Comparison of ENCODE assay signal across 17 cellular contexts in genomic region chr20:50630578-50631263, GRCh38.
DNase-seq lines count a peak whose midpoint lies in the region; ATAC-seq and TF ChIP-seq lines count a peak whose summit lies in the region.
"Had no signal": no experiment of that assay in that cellular context is flagged by ENCODE, and none has a peak within 500 bp of the region (broad histone marks: within the 10 kb centered on the region; RNA-seq: fewer than 3 reads in every experiment).

No MANE protein-coding gene starts in this region.

- H2BK12ac ChIP-seq in trophoblast cell (ENCODE audit: low read length) = peak overlapping the region; percentile 34

- H3K9me3 Mint-ChIP-seq in MCF 10A (ENCODE audit: unreplicated experiment) = no peaks in the 10 kb centered on the region
- H3K9me3 Mint-ChIP-seq: GM23338 had no signal

- H3K79me2 ChIP-seq in mammary epithelial cell (ENCODE audit: insufficient read depth, low read length) (no peaks in the 10 kb centered on the region), trophoblast cell (ENCODE audit: control insufficient read depth, insufficient read depth, low read length, poor library complexity) (peaks cover 2% of the 10 kb centered on the region)

- H2BK5ac ChIP-seq in IMR-90 (ENCODE audit: low read depth, low read length, poor library complexity, severe bottlenecking) (no peak overlapping the region), trophoblast cell (ENCODE audit: low read depth, low read length, poor library complexity) (no peak overlapping the region)

- ATAC-seq in IMR-90 (ENCODE audit: low read depth) (no peak), GM18909 (IDR thresholded peaks at IDR 0.05; ENCODE audit: poor library complexity, unreplicated experiment) (no peak), GM18519 (IDR thresholded peaks at IDR 0.05; ENCODE audit: low FRiP score, unreplicated experiment) (no peak)
- ATAC-seq: GM12878, GM23338, Right ventricle myocardium inferior had no signal

- intact Hi-C loops in MCF 10A (cut with micrococcal nuclease) = no loop called here
- intact Hi-C loops in mammary epithelial cell (cut with micrococcal nuclease) = no loop called here
- intact Hi-C loops in IMR-90 (cut with micrococcal nuclease) = no loop called here

- TF ChIP-seq CTCF in MCF 10A (IDR thresholded peaks at IDR 0.05; ENCODE audit: unreplicated experiment) (no peak), mammary epithelial cell (conservative IDR thresholded peaks at IDR 0.05 in 1 of 2, IDR thresholded peaks at IDR 0.05 in 1 of 2; ENCODE audit: extremely low read depth in 1 of 2, insufficient read depth in 1 of 2, low read depth in 1 of 2, low read length in 2 of 2) (no peak), IMR-90 (conservative IDR thresholded peaks at IDR 0.05; ENCODE audit: low read depth, low read length) (no peak)

- no peak overlapping the region for H3K4me3 Mint-ChIP-seq in MCF 10A (ENCODE audit: unreplicated experiment)
- H3K4me3 Mint-ChIP-seq: GM23338 had no signal

- H3K9ac ChIP-seq in mammary epithelial cell (ENCODE audit: insufficient read depth, low read length) = no peak overlapping the region
- no peak overlapping the region for H3K9ac ChIP-seq in IMR-90 (ENCODE audit: low read depth, low read length)
- H3K9ac ChIP-seq in iPS-15b (ENCODE audit: low read depth, low read length) = peak overlapping the region; percentile 8
- H3K9ac ChIP-seq in trophoblast cell (ENCODE audit: low read length) = no peak overlapping the region

- H3K79me1 ChIP-seq in IMR-90 (ENCODE audit: low read depth in 1 of 2, low read length in 2 of 2) = peaks cover 4 to 37% of the 10 kb centered on the region in 2 experiments; a peak in 3 of 4 replicates
- H3K79me1 ChIP-seq in trophoblast cell (ENCODE audit: low read length) = peaks cover 2% of the 10 kb centered on the region

- H3K14ac ChIP-seq in IMR-90 (replicated peaks; ENCODE audit: low read depth, low read length) (no peak overlapping the region), trophoblast cell (ENCODE audit: low read length) (peak overlapping the region; percentile 26)

- H3K4me3 ChIP-seq in mammary epithelial cell (replicated peaks in 1 of 3; ENCODE audit: insufficient read depth in 1 of 3, low read depth in 2 of 3, low read length in 3 of 3) (no peak overlapping the region), IMR-90 (ENCODE audit: insufficient read depth, low read depth, low read length) (no peak overlapping the region), iPS-15b (ENCODE audit: low read depth, low read length) (no peak overlapping the region), trophoblast cell (ENCODE audit: low read depth, low read length) (no peak overlapping the region), SJCRH30 (no peak overlapping the region)
- H3K4me3 ChIP-seq: GM12878, GM23338 had no signal

- no peak overlapping the region for H3K27ac ChIP-seq in mammary epithelial cell (ENCODE audit: insufficient read depth, low read depth, low read length)
- no peak overlapping the region for H3K27ac ChIP-seq in IMR-90 (ENCODE audit: insufficient read depth, low read length)
- H3K27ac ChIP-seq in trophoblast cell (ENCODE audit: low read depth, low read length) = no peak overlapping the region
- no peak overlapping the region for H3K27ac ChIP-seq in SJCRH30
- H3K27ac ChIP-seq: HL-60 had no signal

- TF ChIP-seq POLR2A in IMR-90 (IDR thresholded peaks at IDR 0.05; ENCODE audit: low read depth, low read length) = no peak

- H2BK120ac ChIP-seq in IMR-90 (ENCODE audit: low read depth, low read length) (no peak overlapping the region; the same call in 1 of the 2 replicates), trophoblast cell (ENCODE audit: insufficient read depth, low read length, poor library complexity) (no peak overlapping the region)

- no peak overlapping the region for H3K18ac ChIP-seq in IMR-90 (ENCODE audit: low read depth, low read length)
- no peak overlapping the region for H3K18ac ChIP-seq in trophoblast cell (ENCODE audit: low read length)

- H4K5ac ChIP-seq in IMR-90 (ENCODE audit: low read depth, low read length) = no peak overlapping the region

- no peak overlapping the region for H3K4me2 ChIP-seq in mammary epithelial cell (ENCODE audit: insufficient read depth, low read depth, low read length)
- no peak overlapping the region for H3K4me2 ChIP-seq in IMR-90 (ENCODE audit: low read depth, low read length)
- H3K4me2 ChIP-seq in trophoblast cell (ENCODE audit: low read length) = no peak overlapping the region
- H3K4me2 ChIP-seq: GM23338 had no signal

- H3K9me1 ChIP-seq in IMR-90 (ENCODE audit: insufficient read depth, low read length) = peaks cover 4% of the 10 kb centered on the region

- H2AFZ ChIP-seq in mammary epithelial cell (ENCODE audit: low read depth, low read length) (no peak overlapping the region), IMR-90 (replicated peaks; ENCODE audit: low read length, poor library complexity) (no peak overlapping the region), trophoblast cell (ENCODE audit: insufficient read depth, low read length, poor library complexity) (no peak overlapping the region)
- H2AFZ ChIP-seq: GM23338 had no signal

- H3K23ac ChIP-seq in IMR-90 (ENCODE audit: low read depth, low read length) (no peak overlapping the region), trophoblast cell (ENCODE audit: low read length) (no peak overlapping the region)

- H3K36me3 Mint-ChIP-seq in MCF 10A (ENCODE audit: insufficient read depth, unreplicated experiment) = no peaks in the 10 kb centered on the region

- H3K27me3 Mint-ChIP-seq in MCF 10A (ENCODE audit: insufficient read depth, unreplicated experiment) = no peaks in the 10 kb centered on the region

- peak overlapping the region; percentile 55; the same call in 1 of the 2 replicates for H4K91ac ChIP-seq in IMR-90 (ENCODE audit: insufficient read depth, low read depth, low read length)
- H4K91ac ChIP-seq in trophoblast cell (ENCODE audit: low read depth, low read length) = peak overlapping the region; percentile 29

- H2BK15ac ChIP-seq in IMR-90 (ENCODE audit: low read depth, low read length) = no peak overlapping the region

- H3K4me1 ChIP-seq in mammary epithelial cell (ENCODE audit: insufficient read depth, low read length) = peaks cover 13% of the 10 kb centered on the region
- H3K4me1 ChIP-seq in IMR-90 (ENCODE audit: control insufficient read depth, insufficient read depth, low read length) = peaks cover 9% of the 10 kb centered on the region; the same call in 1 of the 2 replicates
- peaks cover 2% of the 10 kb centered on the region for H3K4me1 ChIP-seq in iPS-15b (ENCODE audit: control insufficient read depth, insufficient read depth, low read length)
- H3K4me1 ChIP-seq in trophoblast cell (ENCODE audit: control insufficient read depth in 1 of 2, insufficient read depth in 2 of 2, low read length in 2 of 2) = peaks cover 19 to 20% of the 10 kb centered on the region in 2 experiments
- H3K4me1 ChIP-seq in SJCRH30 = peaks cover 19% of the 10 kb centered on the region

- POLR2A ChIA-PET in MCF 10A (lab: Yijun Ruan, JAX) = interaction anchor here (0.6 to 1.0 kb wide), 3 partner anchors 15 to 168 kb away, joined by 3 to 5 read pairs (median 4); no protein-coding TSS in a partner anchor
- POLR2A ChIA-PET in IMR-90 (lab: Charles Lee; ENCODE audit: unreplicated experiment) = no interaction called here

- H4K20me1 ChIP-seq in mammary epithelial cell (ENCODE audit: insufficient read depth, low read length) (no peaks in the 10 kb centered on the region), IMR-90 (ENCODE audit: insufficient read depth, low read length) (no peaks in the 10 kb centered on the region)

- H3K36me3 ChIP-seq in mammary epithelial cell (ENCODE audit: insufficient read depth, low read length) (no peaks in the 10 kb centered on the region), IMR-90 (ENCODE audit: control insufficient read depth, insufficient read depth, low read length) (no peaks in the 10 kb centered on the region), iPS-15b (ENCODE audit: control insufficient read depth, insufficient read depth, low read length) (no peaks in the 10 kb centered on the region), trophoblast cell (ENCODE audit: control insufficient read depth in 1 of 2, insufficient read depth in 2 of 2, low read length in 2 of 2) (no peaks in the 10 kb centered on the region), SJCRH30 (no peaks in the 10 kb centered on the region)

- H2AK9ac ChIP-seq in IMR-90 (replicated peaks; ENCODE audit: low read depth, low read length, poor library complexity) = no peak overlapping the region

- no peaks in the 10 kb centered on the region for H3K27me3 ChIP-seq in mammary epithelial cell (ENCODE audit: insufficient read depth, low read length)
- no peaks in the 10 kb centered on the region for H3K27me3 ChIP-seq in IMR-90 (ENCODE audit: control insufficient read depth, insufficient read depth, low read length)
- no peaks in the 10 kb centered on the region for H3K27me3 ChIP-seq in iPS-15b (ENCODE audit: control insufficient read depth, insufficient read depth, low read length)
- no peaks in the 10 kb centered on the region for H3K27me3 ChIP-seq in trophoblast cell (ENCODE audit: insufficient read depth, low read length)
- peaks cover 27% of the 10 kb centered on the region for H3K27me3 ChIP-seq in SJCRH30

- dilution Hi-C loops in mammary epithelial cell (cut with HindIII; ENCODE audit: low sequenced_read_pairs) (loop anchor here (5.0 kb wide), 1 partner anchor 87 kb away; no protein-coding TSS in a partner anchor), IMR-90 (cut with HindIII; ENCODE audit: low sequenced_read_pairs, unreplicated experiment) (no loop called here)

- H3K4ac ChIP-seq in IMR-90 (ENCODE audit: low read depth, low read length) (no peak overlapping the region), trophoblast cell (ENCODE audit: low read depth, low read length) (no peak overlapping the region)

- H4K12ac ChIP-seq in trophoblast cell (ENCODE audit: low read depth, low read length) = no peak overlapping the region

- H3K9me3 ChIP-seq in mammary epithelial cell (replicated peaks; ENCODE audit: insufficient read depth, low read length) = no peaks in the 10 kb centered on the region
- H3K9me3 ChIP-seq in IMR-90 (ENCODE audit: control insufficient read depth, insufficient read depth, low read length) = no peaks in the 10 kb centered on the region
- no peaks in the 10 kb centered on the region for H3K9me3 ChIP-seq in iPS-15b (ENCODE audit: control insufficient read depth, insufficient read depth, low read length)
- no peaks in the 10 kb centered on the region for H3K9me3 ChIP-seq in trophoblast cell (ENCODE audit: insufficient read depth, low read depth, low read length)
- no peaks in the 10 kb centered on the region for H3K9me3 ChIP-seq in SJCRH30 (replicated peaks)

- peak overlapping the region; percentile 57 for H3K27ac Mint-ChIP-seq in MCF 10A (ENCODE audit: low read depth, unreplicated experiment)
- H3K27ac Mint-ChIP-seq: GM23338 had no signal

- H3K56ac ChIP-seq in IMR-90 (ENCODE audit: extremely low read depth, insufficient read depth, low read length) = no peak overlapping the region

- BruUV-seq in MCF 10A (replicated peaks; lab: Mats Ljungman, UMichigan) (no TSS peak), mammary epithelial cell (replicated peaks; lab: Mats Ljungman, UMichigan) (no TSS peak), IMR-90 (replicated peaks; lab: Mats Ljungman, UMichigan) (no TSS peak)

- 0 out of 2 replicates have a peak overlapping the region, but pooled peaks have one; percentile 27 for H2BK20ac ChIP-seq in IMR-90 (ENCODE audit: low read depth, low read length)

- H4K8ac ChIP-seq in IMR-90 (ENCODE audit: low read depth in 2 of 2, low read length in 2 of 2) = no peak overlapping the region
- no peak overlapping the region for H4K8ac ChIP-seq in trophoblast cell (ENCODE audit: low read depth, low read length)

- CTCF ChIA-PET in MCF 10A (lab: Yijun Ruan, JAX) (interaction anchor here (0.7 kb wide), 1 partner anchor 32 kb away, joined by 3 read pairs; no protein-coding TSS in a partner anchor), mammary epithelial cell (lab: Charles Lee; ENCODE audit: low non-redundant PET) (interaction anchor here (1.0 kb wide), 1 partner anchor 113 kb away, joined by 5 read pairs; no protein-coding TSS in a partner anchor), IMR-90 (lab: Yijun Ruan, JAX) (no interaction called here)

- no peak for TF ChIP-seq RAD21 in IMR-90 (IDR thresholded peaks at IDR 0.05; ENCODE audit: low read length)

- WGBS in mammary epithelial cell (ENCODE audit: low coverage, missing lambda C conversion rate) = 97% methylated on average over 14 of the region's 21 CpGs
- WGBS in IMR-90 (ENCODE audit: extremely low coverage in 2 of 2, insufficient read length in 1 of 2), 2 experiments = 88% methylated on average over 9 of the region's 21 CpGs; no CpG with 5 or more reads in 1 of the 2 experiments
- WGBS in trophoblast cell (ENCODE audit: extremely low coverage, insufficient coverage, insufficient read length) = no CpG with 5 or more reads among the region's 21 CpGs

- peaks cover 8% of the 10 kb centered on the region for H3K4me1 Mint-ChIP-seq in MCF 10A (ENCODE audit: insufficient read depth, unreplicated experiment)

- DNase-seq in MCF 10A (ENCODE audit: unreplicated experiment) = no peak
- no peak for DNase-seq in mammary epithelial cell
- no peak for DNase-seq in IMR-90
- DNase-seq in trophoblast cell = no peak
- DNase-seq in SJCRH30 = no peak
- DNase-seq: DMS79, Karpas-422, NCI-H1694 treated with DMSO at 0.1 percent for 48 hours, NCI-H446, NCI-H526 had no signal

- H2AK5ac ChIP-seq in IMR-90 (ENCODE audit: low read depth, low read length) = peak overlapping the region; percentile 44
- H2AK5ac ChIP-seq in trophoblast cell (ENCODE audit: low read length) = peak overlapping the region; percentile 86

- in situ Hi-C loops in mammary epithelial cell (cut with MboI; ENCODE audit: low sequenced_read_pairs in 2 of 2) (no loop called here), IMR-90 (cut with MboI; ENCODE audit: low sequenced_read_pairs) (loop anchor here (5.0 kb wide), 1 partner anchor 112 kb away; no protein-coding TSS in a partner anchor)
